Comparison of ENCODE assay signal across 25 cellular contexts in the genomic region with DNA sequence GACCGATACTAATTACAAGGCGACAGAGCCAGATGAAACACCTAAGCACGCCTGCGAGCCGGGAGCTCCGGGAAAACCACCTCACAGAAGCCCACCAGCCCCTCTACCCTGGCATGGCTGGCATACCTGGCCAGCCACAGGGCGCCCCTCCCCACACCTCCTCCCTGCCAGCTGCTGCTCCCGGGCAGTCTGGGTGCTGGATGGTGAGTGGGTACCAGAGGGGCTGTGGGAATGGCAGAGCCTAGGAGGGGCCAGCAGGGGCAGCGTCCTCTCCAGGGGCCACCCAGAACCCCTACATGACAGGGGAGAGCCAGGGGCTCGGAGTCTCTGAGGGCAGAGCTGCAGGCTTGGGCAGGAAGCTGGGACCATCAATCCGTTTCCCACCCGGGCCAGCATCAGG.
"Had no signal": no experiment of that assay in that cellular context is flagged by ENCODE, and none has a peak within 500 bp of the region (broad histone marks: within the 10 kb centered on the region; RNA-seq: fewer than 3 reads in every experiment).

No MANE protein-coding gene starts in this region.

- ATAC-seq: activated CD4-positive, alpha-beta T cell treated with anti-CD3 and anti-CD28 coated beads for 36 hours; body of pancreas; T-cell had no signal

- H3K27me3 ChIP-seq: adrenal gland, body of pancreas, Peyer's patch had no signal

- H3K4me1 Mint-ChIP-seq: activated CD4-positive, alpha-beta memory T cell treated with anti-CD3 and anti-CD28 coated beads, Interleukin-2, amount 10 ng/mL, durations not matched to agents 7 days and 5 days; activated naive CD8-positive, alpha-beta T cell treated with anti-CD3 and anti-CD28 coated beads, Interleukin-2, amount 10 ng/mL, durations not matched to agents 7 days and 5 days; central memory CD8-positive, alpha-beta T cell; T-cell had no signal

- H3K4me3 ChIP-seq: adrenal gland, body of pancreas, Peyer's patch had no signal

- H3K9me3 ChIP-seq: adrenal gland, body of pancreas, Peyer's patch had no signal

- H3K36me3 Mint-ChIP-seq: activated naive CD8-positive, alpha-beta T cell treated with anti-CD3 and anti-CD28 coated beads, Interleukin-2, amount 10 ng/mL, durations not matched to agents 7 days and 5 days; T-cell had no signal

- H3K27me3 Mint-ChIP-seq: activated CD4-positive, alpha-beta T cell treated with anti-CD3 and anti-CD28 coated beads for 36 hours had no signal

- H3K4me1 ChIP-seq: Peyer's patch had no signal

- H3K9me3 Mint-ChIP-seq: activated CD4-positive, alpha-beta memory T cell treated with anti-CD3 and anti-CD28 coated beads, Interleukin-2, amount 10 ng/mL, durations not matched to agents 7 days and 5 days; activated naive CD8-positive, alpha-beta T cell treated with anti-CD3 and anti-CD28 coated beads, Interleukin-2, amount 10 ng/mL, durations not matched to agents 7 days and 5 days; central memory CD8-positive, alpha-beta T cell; T-cell had no signal

- H3K27ac ChIP-seq: adrenal gland, body of pancreas, KMS-11, Peyer's patch, RWPE1 had no signal

- DNase-seq: activated CD4-positive, alpha-beta memory T cell treated with anti-CD3 and anti-CD28 coated beads, Interleukin-2, amount 10 ng/mL, durations not matched to agents 7 days and 5 days; activated CD4-positive, alpha-beta T cell treated with anti-CD3 and anti-CD28 coated beads for 36 hours; activated CD4-positive, alpha-beta T cell treated with anti-CD3 and anti-CD28 coated beads, Interleukin-2, amount 50 U/mL, for 1 hour; activated naive CD4-positive, alpha-beta T cell treated with anti-CD3 and anti-CD28 coated beads, Interleukin-2, amount 50 U/mL, for 16 hours; activated naive CD8-positive, alpha-beta T cell treated with anti-CD3 and anti-CD28 coated beads, Interleukin-2, amount 10 ng/mL, durations not matched to agents 7 days and 5 days; activated T-cell treated with anti-CD3 and anti-CD28 coated beads for 4 hours; adrenal gland; anterior cingulate cortex; body of pancreas; NCI-H1092; NCI-H1417; NCI-H1930; NCI-H2171; NCI-H2227 treated with DMSO at 0.1 percent for 48 hours; NCI-H446 treated with DMSO at 0.1 percent for 48 hours; NCI-H524 treated with DMSO at 0.1 percent for 48 hours; NCI-H82; Peyer's patch; SHP77; T-cell; T-helper 2 cell; T1000 had no signal

- H3K4me3 Mint-ChIP-seq: activated CD4-positive, alpha-beta memory T cell treated with anti-CD3 and anti-CD28 coated beads, Interleukin-2, amount 10 ng/mL, durations not matched to agents 7 days and 5 days; activated CD4-positive, alpha-beta T cell treated with anti-CD3 and anti-CD28 coated beads for 36 hours; activated naive CD8-positive, alpha-beta T cell treated with anti-CD3 and anti-CD28 coated beads, Interleukin-2, amount 10 ng/mL, durations not matched to agents 7 days and 5 days; central memory CD8-positive, alpha-beta T cell; T-cell had no signal

- H3K36me3 ChIP-seq: adrenal gland, Peyer's patch had no signal

- H3K27ac Mint-ChIP-seq: activated CD4-positive, alpha-beta memory T cell treated with anti-CD3 and anti-CD28 coated beads, Interleukin-2, amount 10 ng/mL, durations not matched to agents 7 days and 5 days; activated CD4-positive, alpha-beta T cell treated with anti-CD3 and anti-CD28 coated beads for 36 hours; activated naive CD8-positive, alpha-beta T cell treated with anti-CD3 and anti-CD28 coated beads, Interleukin-2, amount 10 ng/mL, durations not matched to agents 7 days and 5 days; T-cell had no signal
